ENCODE assay signal across 1 cellular context in genomic region chr12:21614510-21614909, GRCh38.
TF ChIP-seq lines count a peak whose summit lies in the region.

No MANE protein-coding gene starts in this region.

TF ChIP-seq in HepG2, 621 proteins besides CTCF, POLR2A, EP300 and RAD21:
- no peak for TF ChIP-seq ZIK1 (CRISPR knock-in tag; IDR thresholded peaks at IDR 0.05; ENCODE audit: borderline replicate concordance, low read depth)
- no peak for TF ChIP-seq ZMYM3 (CRISPR knock-in tag; IDR thresholded peaks at IDR 0.05)
- TF ChIP-seq TBP (CRISPR knock-in tag; IDR thresholded peaks at IDR 0.05) = no peak
- no peak for TF ChIP-seq SRF (IDR thresholded peaks at IDR 0.05; ENCODE audit: low read depth, low read length)
- no peak for TF ChIP-seq ZNF431 (CRISPR knock-in tag; IDR thresholded peaks at IDR 0.05; ENCODE audit: borderline replicate concordance, low read depth)
- TF ChIP-seq, protein P1, sequence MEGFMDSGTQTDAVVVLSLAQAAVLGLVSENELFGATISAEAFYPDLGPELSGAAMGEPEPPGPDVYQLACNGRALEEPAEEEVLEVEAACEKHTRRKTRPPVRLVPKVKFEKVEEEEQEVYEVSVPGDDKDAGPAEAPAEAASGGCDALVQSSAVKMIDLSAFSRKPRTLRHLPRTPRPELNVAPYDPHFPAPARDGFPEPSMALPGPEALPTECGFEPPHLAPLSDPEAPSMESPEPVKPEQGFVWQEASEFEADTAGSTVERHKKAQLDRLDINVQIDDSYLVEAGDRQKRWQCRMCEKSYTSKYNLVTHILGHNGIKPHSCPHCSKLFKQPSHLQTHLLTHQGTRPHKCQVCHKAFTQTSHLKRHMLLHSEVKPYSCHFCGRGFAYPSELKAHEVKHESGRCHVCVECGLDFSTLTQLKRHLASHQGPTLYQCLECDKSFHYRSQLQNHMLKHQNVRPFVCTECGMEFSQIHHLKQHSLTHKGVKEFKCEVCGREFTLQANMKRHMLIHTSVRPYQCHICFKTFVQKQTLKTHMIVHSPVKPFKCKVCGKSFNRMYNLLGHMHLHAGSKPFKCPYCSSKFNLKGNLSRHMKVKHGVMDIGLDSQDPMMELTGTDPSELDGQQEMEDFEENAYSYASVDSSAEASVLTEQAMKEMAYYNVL (CRISPR knock-in tag; IDR thresholded peaks at IDR 0.05; ENCODE audit: borderline replicate concordance) = no peak
- no peak for TF ChIP-seq TGIF2 (CRISPR knock-in tag; IDR thresholded peaks at IDR 0.05)
- TF ChIP-seq HNRNPH1 (optimal IDR thresholded peaks at IDR 0.05; ENCODE audit: low read depth, low read length) = no peak
